In genomic region chr17:44118427-44119050, GRCh38 we compare ENCODE assay signal across 1 cellular context.
TF ChIP-seq lines count a peak whose summit lies in the region.

No MANE protein-coding gene starts in this region.

TF ChIP-seq in IMR-90, 13 proteins besides CTCF, POLR2A, EP300 and RAD21:
- TF ChIP-seq MAZ (IDR thresholded peaks at IDR 0.05; ENCODE audit: borderline replicate concordance, low read depth, low read length) (0 out of 2 replicates have a peak, but pooled peaks have one; percentile 29), CHD1 (IDR thresholded peaks at IDR 0.05; ENCODE audit: low read depth, low read length) (no peak)
